In genomic region chr7:102524803-102525202, GRCh38 we compare ENCODE assay signal across 8 cellular contexts. TPM values are rescaled to one million over a fixed set of nuclear protein-coding genes. Genes with fewer than 3 reads are reported as not detected.
"Had no signal": no experiment of that assay in that cellular context is flagged by ENCODE, and none has a peak within 500 bp of the region (broad histone marks: within the 10 kb centered on the region; RNA-seq: fewer than 3 reads in every experiment).

No MANE protein-coding gene starts in this region.

RNA-seq across cellular contexts. Expression of gene SPDYE2, which starts 26.2 kb away (rescaled TPM):
- total RNA-seq: activated T-helper 1 cell treated with anti-CD3 and anti-CD28 coated beads, Interleukin-12 subunit alpha, Interleukin-12 subunit beta, Interleukin-2, Interleukin-4 antibody, amounts not matched to agents 30 ng/mL and 10 ng/mL and 1 ng/mL, durations not matched to agents 14 hours and 24 hours and 36 hours; endothelial cell of umbilical vein; lung microvascular endothelial cell; psoas muscle; skeletal muscle tissue had no signal
- polyA plus RNA-seq: endothelial cell of umbilical vein, keratinocyte, neural cell, SK-N-SH had no signal
